ENCODE assay signal across 1 cellular context in genomic region chr17:5919104-5919503, GRCh38.
TF ChIP-seq lines count a peak whose summit lies in the region.

No MANE protein-coding gene starts in this region.

TF ChIP-seq in H1, 55 proteins besides CTCF, POLR2A, EP300 and RAD21:
- TF ChIP-seq MAFK (IDR thresholded peaks at IDR 0.05; ENCODE audit: low read depth, low read length) (no peak), TAF7 (optimal IDR thresholded peaks at IDR 0.05; ENCODE audit: borderline replicate concordance, low read depth, low read length) (no peak), E2F6 (IDR thresholded peaks at IDR 0.05) (no peak), SUZ12 (IDR thresholded peaks at IDR 0.05; ENCODE audit: low read length) (no peak), KDM4A (IDR thresholded peaks at IDR 0.05; ENCODE audit: low read depth, low read length, severe bottlenecking) (no peak), SP4 (IDR thresholded peaks at IDR 0.05; ENCODE audit: low read length) (no peak), POU5F1 (IDR thresholded peaks at IDR 0.05; ENCODE audit: low read depth, low read length) (no peak), PHF8 (conservative IDR thresholded peaks at IDR 0.05; ENCODE audit: low read depth, low read length) (no peak), JUN (IDR thresholded peaks at IDR 0.05; ENCODE audit: low read depth, low read length) (no peak)
TF ChIP-seq in H1: peak in this region for 0.
